25 cellular contexts compared by ENCODE assay signal in the genomic region with DNA sequence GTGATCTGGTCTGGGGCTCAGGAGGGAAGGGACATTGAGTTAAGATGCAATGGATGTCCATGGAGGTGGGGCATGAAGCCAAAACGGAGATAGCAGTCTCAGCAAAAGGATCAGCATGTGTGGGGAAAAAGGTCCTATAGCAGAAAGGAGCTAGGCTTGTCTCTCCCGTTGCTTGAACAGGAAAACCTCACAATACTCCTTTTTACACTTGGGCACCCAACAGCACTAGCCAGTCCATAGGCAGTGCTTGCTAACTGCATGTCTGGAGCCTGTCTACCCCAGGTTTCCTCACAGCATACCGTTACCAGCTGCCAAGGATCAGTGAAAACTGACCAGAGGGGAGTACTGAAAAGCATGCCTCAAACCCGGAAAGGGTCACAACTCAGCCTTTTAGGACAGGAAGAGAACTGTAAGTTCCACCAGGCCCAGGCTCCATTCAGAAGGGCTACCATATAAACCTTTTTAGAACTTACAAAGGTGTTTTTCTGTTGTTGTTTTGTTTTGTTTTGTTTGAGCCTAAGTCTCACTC.
DNase-seq lines count a peak whose midpoint lies in the region; ATAC-seq and TF ChIP-seq lines count a peak whose summit lies in the region.
"Had no signal": no experiment of that assay in that cellular context is flagged by ENCODE, and none has a peak within 500 bp of the region (broad histone marks: within the 10 kb centered on the region; RNA-seq: fewer than 3 reads in every experiment).

No MANE protein-coding gene starts in this region.

- no peak overlapping the region for H3K9ac ChIP-seq in mesenchymal stem cell (ENCODE audit: low read length)

- H4K91ac ChIP-seq in mesenchymal stem cell (ENCODE audit: low read length), result no peak overlapping the region

- H3K4ac ChIP-seq in mesenchymal stem cell (ENCODE audit: low read depth in 1 of 2, low read length in 2 of 2), result no peak overlapping the region

- H4K8ac ChIP-seq in mesenchymal stem cell (ENCODE audit: low read length), result no peak overlapping the region

- H3K36me3 ChIP-seq in left ventricle myocardium inferior (peaks cover 22% of the 10 kb centered on the region), mesenchymal stem cell (ENCODE audit: control insufficient read depth in 1 of 2, insufficient read depth in 2 of 2, low read depth in 1 of 2, low read length in 2 of 2) (peaks cover 5 to 14% of the 10 kb centered on the region in 2 experiments), sigmoid colon (peaks cover 0 to 7% (median 3%) of the 10 kb centered on the region in 4 donors)

- H3K27me3 ChIP-seq in left ventricle myocardium inferior (ENCODE audit: low read depth) (no peaks in the 10 kb centered on the region), mesenchymal stem cell (ENCODE audit: control insufficient read depth in 1 of 2, insufficient read depth in 1 of 2, low read length in 2 of 2) (no peaks in the 10 kb centered on the region), sigmoid colon (no peaks in the 10 kb centered on the region)
- H3K27me3 ChIP-seq: esophagus squamous epithelium had no signal

- H3K27ac ChIP-seq in left ventricle myocardium inferior (replicated peaks), result no peak overlapping the region
- H3K27ac ChIP-seq in mesenchymal stem cell (ENCODE audit: low read length, poor library complexity, severe bottlenecking), result no peak overlapping the region
- H3K27ac ChIP-seq in sigmoid colon, result no peak overlapping the region
- H3K27ac ChIP-seq: esophagus squamous epithelium had no signal

- peak overlapping the region; percentile 1 to 5 for H3K4me3 Mint-ChIP-seq in effector memory CD8-positive, alpha-beta T cell
- H3K4me3 Mint-ChIP-seq in progenitor cell of endocrine pancreas (ENCODE audit: low read depth), result no peak overlapping the region
- H3K4me3 Mint-ChIP-seq: activated naive CD4-positive, alpha-beta T cell treated with anti-CD3 and anti-CD28 coated beads for 36 hours; stimulated activated naive CD8-positive, alpha-beta T cell treated with anti-CD3 and anti-CD28 coated beads, Interleukin-15, Interleukin-2, amounts not matched to agents 100 ng/mL and 50 ng/mL, for 24 hours had no signal

- peaks cover 36% of the 10 kb centered on the region for H3K36me3 Mint-ChIP-seq in effector memory CD8-positive, alpha-beta T cell (ENCODE audit: insufficient read depth)
- peaks cover 2% of the 10 kb centered on the region for H3K36me3 Mint-ChIP-seq in progenitor cell of endocrine pancreas (ENCODE audit: insufficient read depth)

- intact Hi-C loops in Right ventricle myocardium inferior (cut with DNase I) (no loop called here), left ventricle myocardium inferior (cut with micrococcal nuclease) (no loop called here), sigmoid colon (cut with DNase I) (no loop called here)

- H3K4me1 Mint-ChIP-seq in effector memory CD8-positive, alpha-beta T cell (ENCODE audit: low read depth in 2 of 2), result peaks cover 63 to 90% of the 10 kb centered on the region in 2 donors
- peaks cover 4% of the 10 kb centered on the region for H3K4me1 Mint-ChIP-seq in progenitor cell of endocrine pancreas (ENCODE audit: low read depth)

- H3K4me2 ChIP-seq in mesenchymal stem cell (ENCODE audit: low read length, poor library complexity, severe bottlenecking), result no peak overlapping the region
- H3K4me2 ChIP-seq: A549 had no signal

- DNase-seq in Right ventricle myocardium inferior (ENCODE audit: missing footprints) (no peak), left ventricle myocardium inferior (no peak), mesenchymal stem cell (peak; percentile 24), A172 (ENCODE audit: low spot score) (no peak), progenitor cell of endocrine pancreas (ENCODE audit: low spot score, unreplicated experiment) (no peak), sigmoid colon (no peak), NCI-H510A treated with DMSO at 0.1 percent for 48 hours (lab: John Stamatoyannopoulos, UW) (no peak)
- DNase-seq in effector memory CD8-positive, alpha-beta T cell, result no peak
- DNase-seq: activated CD4-positive, alpha-beta T cell treated with anti-CD3 and anti-CD28 coated beads, Interleukin-2, amount 50 U/mL, for 48 hours; activated CD4-positive, CD25-positive, alpha-beta regulatory T cell; activated naive CD4-positive, alpha-beta T cell treated with anti-CD3 and anti-CD28 coated beads for 36 hours; cortex of kidney; DND-41; esophagus squamous epithelium; HCEC 1CT; mucosa of descending colon; NCI-H1105; NCI-H1930; NCI-H526 treated with DMSO at 0.1 percent for 48 hours; posterior cingulate gyrus; SHP77 treated with DMSO at 0.1 percent for 48 hours had no signal

- peak; percentile 30 for ATAC-seq in Right ventricle myocardium inferior
- no peak for ATAC-seq in effector memory CD8-positive, alpha-beta T cell (replicated peaks)
- ATAC-seq: A549, mucosa of descending colon, Panc1, sciatic nerve had no signal

- H2BK120ac ChIP-seq in mesenchymal stem cell (ENCODE audit: low read depth, low read length), result no peak overlapping the region

- no peaks in the 10 kb centered on the region for H3K9me3 ChIP-seq in left ventricle myocardium inferior (replicated peaks)
- no peaks in the 10 kb centered on the region for H3K9me3 ChIP-seq in mesenchymal stem cell (ENCODE audit: control insufficient read depth, low read length)
- H3K9me3 ChIP-seq in sigmoid colon, result no peaks in the 10 kb centered on the region
- H3K9me3 ChIP-seq: A549, esophagus squamous epithelium, mucosa of descending colon had no signal

- no peak overlapping the region for H2BK12ac ChIP-seq in mesenchymal stem cell (ENCODE audit: low read length in 2 of 2)

- no peaks in the 10 kb centered on the region for H3K27me3 Mint-ChIP-seq in effector memory CD8-positive, alpha-beta T cell
- H3K27me3 Mint-ChIP-seq in progenitor cell of endocrine pancreas, result no peaks in the 10 kb centered on the region
- H3K27me3 Mint-ChIP-seq: stimulated activated naive CD8-positive, alpha-beta T cell treated with anti-CD3 and anti-CD28 coated beads, Interleukin-15, Interleukin-2, amounts not matched to agents 100 ng/mL and 50 ng/mL, for 24 hours had no signal

- H3K9me3 Mint-ChIP-seq in effector memory CD8-positive, alpha-beta T cell, result no peaks in the 10 kb centered on the region
- H3K9me3 Mint-ChIP-seq in progenitor cell of endocrine pancreas (ENCODE audit: low read depth), result no peaks in the 10 kb centered on the region
- H3K9me3 Mint-ChIP-seq: activated naive CD4-positive, alpha-beta T cell treated with anti-CD3 and anti-CD28 coated beads for 36 hours; stimulated activated naive CD8-positive, alpha-beta T cell treated with anti-CD3 and anti-CD28 coated beads, Interleukin-15, Interleukin-2, amounts not matched to agents 100 ng/mL and 50 ng/mL, for 24 hours had no signal

- peaks cover 32% of the 10 kb centered on the region for H3K79me1 ChIP-seq in mesenchymal stem cell (replicated peaks; ENCODE audit: low read length, poor library complexity, severe bottlenecking)

- H2AK5ac ChIP-seq in mesenchymal stem cell (ENCODE audit: low read length, severe bottlenecking), result no peak overlapping the region

- H3K18ac ChIP-seq in mesenchymal stem cell (ENCODE audit: low read depth in 1 of 2, low read length in 2 of 2), result no peak overlapping the region

- peak overlapping the region; percentile 22 to 62 for H3K27ac Mint-ChIP-seq in effector memory CD8-positive, alpha-beta T cell
- no peak overlapping the region for H3K27ac Mint-ChIP-seq in progenitor cell of endocrine pancreas
- H3K27ac Mint-ChIP-seq: activated naive CD4-positive, alpha-beta T cell treated with anti-CD3 and anti-CD28 coated beads for 36 hours; stimulated activated naive CD8-positive, alpha-beta T cell treated with anti-CD3 and anti-CD28 coated beads, Interleukin-15, Interleukin-2, amounts not matched to agents 100 ng/mL and 50 ng/mL, for 24 hours had no signal

- no peak overlapping the region for H3K14ac ChIP-seq in mesenchymal stem cell (ENCODE audit: low read length in 2 of 2)

- no peak overlapping the region for H2BK15ac ChIP-seq in mesenchymal stem cell (ENCODE audit: low read depth, poor library complexity, severe bottlenecking)

- H3K4me3 ChIP-seq in left ventricle myocardium inferior, result no peak overlapping the region
- no peak overlapping the region for H3K4me3 ChIP-seq in mesenchymal stem cell (ENCODE audit: insufficient read depth in 1 of 2, low read depth in 1 of 2, low read length in 2 of 2)
- H3K4me3 ChIP-seq in sigmoid colon, result no peak overlapping the region
- H3K4me3 ChIP-seq: A549, esophagus squamous epithelium, mucosa of descending colon had no signal

- H3K4me1 ChIP-seq in left ventricle myocardium inferior, result peaks cover 67% of the 10 kb centered on the region
- H3K4me1 ChIP-seq in mesenchymal stem cell (ENCODE audit: control insufficient read depth, insufficient read depth, low read depth, low read length), result peaks cover 5% of the 10 kb centered on the region
- H3K4me1 ChIP-seq in sigmoid colon, result peaks cover 0 to 48% (median 31%) of the 10 kb centered on the region in 4 donors

- H2AFZ ChIP-seq in mesenchymal stem cell (ENCODE audit: low read depth, low read length), result no peak overlapping the region

- H2BK5ac ChIP-seq in mesenchymal stem cell (ENCODE audit: low read depth, low read length, poor library complexity, severe bottlenecking), result no peak overlapping the region

- WGBS in mesenchymal stem cell, result 82% methylated on average over 4 of the region's 4 CpGs
- WGBS in sigmoid colon, 2 donors, result 86 to 90% methylated on average over 4 of the region's 4 CpGs

- no peak for TF ChIP-seq CTCF in left ventricle myocardium inferior (IDR thresholded peaks at IDR 0.05; ENCODE audit: borderline replicate concordance)
- TF ChIP-seq CTCF in progenitor cell of endocrine pancreas (IDR thresholded peaks at IDR 0.05; ENCODE audit: unreplicated experiment), result no peak
- TF ChIP-seq CTCF in sigmoid colon (IDR thresholded peaks at IDR 0.05), result no peak

- no peak for TF ChIP-seq POLR2A in sigmoid colon (IDR thresholded peaks at IDR 0.05)

- TF ChIP-seq EP300 in sigmoid colon (IDR thresholded peaks at IDR 0.05), result no peak

- H3K23ac ChIP-seq in mesenchymal stem cell (ENCODE audit: low read length in 2 of 2), result no peak overlapping the region
